In genomic region chr4:15002659-15003440, GRCh38 we compare ENCODE assay signal across 2 cellular contexts.
TF ChIP-seq lines count a peak whose summit lies in the region.

No MANE protein-coding gene starts in this region.

TF ChIP-seq in Ishikawa, 13 proteins besides CTCF, POLR2A, EP300 and RAD21 (continued from another document):
- TF ChIP-seq, protein P1, sequence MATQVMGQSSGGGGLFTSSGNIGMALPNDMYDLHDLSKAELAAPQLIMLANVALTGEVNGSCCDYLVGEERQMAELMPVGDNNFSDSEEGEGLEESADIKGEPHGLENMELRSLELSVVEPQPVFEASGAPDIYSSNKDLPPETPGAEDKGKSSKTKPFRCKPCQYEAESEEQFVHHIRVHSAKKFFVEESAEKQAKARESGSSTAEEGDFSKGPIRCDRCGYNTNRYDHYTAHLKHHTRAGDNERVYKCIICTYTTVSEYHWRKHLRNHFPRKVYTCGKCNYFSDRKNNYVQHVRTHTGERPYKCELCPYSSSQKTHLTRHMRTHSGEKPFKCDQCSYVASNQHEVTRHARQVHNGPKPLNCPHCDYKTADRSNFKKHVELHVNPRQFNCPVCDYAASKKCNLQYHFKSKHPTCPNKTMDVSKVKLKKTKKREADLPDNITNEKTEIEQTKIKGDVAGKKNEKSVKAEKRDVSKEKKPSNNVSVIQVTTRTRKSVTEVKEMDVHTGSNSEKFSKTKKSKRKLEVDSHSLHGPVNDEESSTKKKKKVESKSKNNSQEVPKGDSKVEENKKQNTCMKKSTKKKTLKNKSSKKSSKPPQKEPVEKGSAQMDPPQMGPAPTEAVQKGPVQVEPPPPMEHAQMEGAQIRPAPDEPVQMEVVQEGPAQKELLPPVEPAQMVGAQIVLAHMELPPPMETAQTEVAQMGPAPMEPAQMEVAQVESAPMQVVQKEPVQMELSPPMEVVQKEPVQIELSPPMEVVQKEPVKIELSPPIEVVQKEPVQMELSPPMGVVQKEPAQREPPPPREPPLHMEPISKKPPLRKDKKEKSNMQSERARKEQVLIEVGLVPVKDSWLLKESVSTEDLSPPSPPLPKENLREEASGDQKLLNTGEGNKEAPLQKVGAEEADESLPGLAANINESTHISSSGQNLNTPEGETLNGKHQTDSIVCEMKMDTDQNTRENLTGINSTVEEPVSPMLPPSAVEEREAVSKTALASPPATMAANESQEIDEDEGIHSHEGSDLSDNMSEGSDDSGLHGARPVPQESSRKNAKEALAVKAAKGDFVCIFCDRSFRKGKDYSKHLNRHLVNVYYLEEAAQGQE (IDR thresholded peaks at IDR 0.05; ENCODE audit: low read depth), result no peak
- TF ChIP-seq, protein P2, sequence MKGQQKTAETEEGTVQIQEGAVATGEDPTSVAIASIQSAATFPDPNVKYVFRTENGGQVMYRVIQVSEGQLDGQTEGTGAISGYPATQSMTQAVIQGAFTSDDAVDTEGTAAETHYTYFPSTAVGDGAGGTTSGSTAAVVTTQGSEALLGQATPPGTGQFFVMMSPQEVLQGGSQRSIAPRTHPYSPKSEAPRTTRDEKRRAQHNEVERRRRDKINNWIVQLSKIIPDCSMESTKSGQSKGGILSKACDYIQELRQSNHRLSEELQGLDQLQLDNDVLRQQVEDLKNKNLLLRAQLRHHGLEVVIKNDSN (IDR thresholded peaks at IDR 0.05), result no peak
- no peak for TF ChIP-seq YY1 (IDR thresholded peaks at IDR 0.05; ENCODE audit: low read depth)
- TF ChIP-seq TAF1 (IDR thresholded peaks at IDR 0.05; ENCODE audit: low read depth), result peak; percentile 37
- no peak for TF ChIP-seq FOXM1 (IDR thresholded peaks at IDR 0.05; ENCODE audit: borderline replicate concordance, low read depth)
- no peak for TF ChIP-seq NFIC (IDR thresholded peaks at IDR 0.05)
- TF ChIP-seq CEBPB (IDR thresholded peaks at IDR 0.05), result no peak
- TF ChIP-seq CREB1 (IDR thresholded peaks at IDR 0.05; ENCODE audit: low read depth), result no peak

TF ChIP-seq in SK-N-SH, 30 proteins besides CTCF, POLR2A, EP300 and RAD21 (continued from another document):
- TF ChIP-seq, protein P3, sequence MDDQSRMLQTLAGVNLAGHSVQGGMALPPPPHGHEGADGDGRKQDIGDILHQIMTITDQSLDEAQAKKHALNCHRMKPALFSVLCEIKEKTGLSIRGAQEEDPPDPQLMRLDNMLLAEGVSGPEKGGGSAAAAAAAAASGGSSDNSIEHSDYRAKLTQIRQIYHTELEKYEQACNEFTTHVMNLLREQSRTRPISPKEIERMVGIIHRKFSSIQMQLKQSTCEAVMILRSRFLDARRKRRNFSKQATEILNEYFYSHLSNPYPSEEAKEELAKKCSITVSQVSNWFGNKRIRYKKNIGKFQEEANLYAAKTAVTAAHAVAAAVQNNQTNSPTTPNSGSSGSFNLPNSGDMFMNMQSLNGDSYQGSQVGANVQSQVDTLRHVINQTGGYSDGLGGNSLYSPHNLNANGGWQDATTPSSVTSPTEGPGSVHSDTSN (IDR thresholded peaks at IDR 0.05), result no peak; the same call in 1 of the 2 replicates
- TF ChIP-seq, protein P4, sequence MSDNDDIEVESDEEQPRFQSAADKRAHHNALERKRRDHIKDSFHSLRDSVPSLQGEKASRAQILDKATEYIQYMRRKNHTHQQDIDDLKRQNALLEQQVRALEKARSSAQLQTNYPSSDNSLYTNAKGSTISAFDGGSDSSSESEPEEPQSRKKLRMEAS (IDR thresholded peaks at IDR 0.05; ENCODE audit: low read depth), result 0 out of 2 replicates have a peak, but pooled peaks have one; percentile 11
- TF ChIP-seq SMC3 (IDR thresholded peaks at IDR 0.05; ENCODE audit: low read depth, low read length), result no peak
- TF ChIP-seq RCOR1 (IDR thresholded peaks at IDR 0.05; ENCODE audit: low read length), result no peak
- no peak for TF ChIP-seq EZH2phosphoT487 (IDR thresholded peaks at IDR 0.05; ENCODE audit: borderline replicate concordance, low read depth)
- TF ChIP-seq MXI1 (IDR thresholded peaks at IDR 0.05; ENCODE audit: low read depth, low read length), result no peak
- no peak for TF ChIP-seq CHD2 (IDR thresholded peaks at IDR 0.05; ENCODE audit: low read length, partially characterized antibody)
- TF ChIP-seq FOXM1 (IDR thresholded peaks at IDR 0.05; ENCODE audit: low read depth), result peak; percentile 65; the same call in 1 of the 2 replicates
- no peak for TF ChIP-seq TEAD4 (IDR thresholded peaks at IDR 0.05; ENCODE audit: borderline replicate concordance, insufficient read depth)
- TF ChIP-seq, protein P5, sequence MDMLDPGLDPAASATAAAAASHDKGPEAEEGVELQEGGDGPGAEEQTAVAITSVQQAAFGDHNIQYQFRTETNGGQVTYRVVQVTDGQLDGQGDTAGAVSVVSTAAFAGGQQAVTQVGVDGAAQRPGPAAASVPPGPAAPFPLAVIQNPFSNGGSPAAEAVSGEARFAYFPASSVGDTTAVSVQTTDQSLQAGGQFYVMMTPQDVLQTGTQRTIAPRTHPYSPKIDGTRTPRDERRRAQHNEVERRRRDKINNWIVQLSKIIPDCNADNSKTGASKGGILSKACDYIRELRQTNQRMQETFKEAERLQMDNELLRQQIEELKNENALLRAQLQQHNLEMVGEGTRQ (IDR thresholded peaks at IDR 0.05; ENCODE audit: borderline replicate concordance, low read depth, low read length), result no peak
- TF ChIP-seq, protein P1 (IDR thresholded peaks at IDR 0.05; ENCODE audit: low read depth, low read length), result no peak
- TF ChIP-seq, protein P2 (IDR thresholded peaks at IDR 0.05; ENCODE audit: borderline replicate concordance, low read depth), result no peak
